In genomic region chr21:44914176-44914874, GRCh38 we compare ENCODE assay signal across 8 cellular contexts. TPM values are rescaled to one million over a fixed set of nuclear protein-coding genes. Genes with fewer than 3 reads are reported as not detected.
A peak's percentile ranks its signal among the peaks of the same experiment; 100 is the strongest.
DNase-seq lines count a peak whose midpoint lies in the region; ATAC-seq and TF ChIP-seq lines count a peak whose summit lies in the region.

No MANE protein-coding gene starts in this region.

- peaks cover 34% of the 10 kb centered on the region for H3K36me3 Mint-ChIP-seq in activated CD8-positive, alpha-beta memory T cell treated with anti-CD3 and anti-CD28 coated beads, Interleukin-2, amount 10 ng/mL, durations not matched to agents 7 days and 5 days

- H3K9me3 Mint-ChIP-seq in activated CD8-positive, alpha-beta memory T cell treated with anti-CD3 and anti-CD28 coated beads, Interleukin-2, amount 10 ng/mL, durations not matched to agents 7 days and 5 days (ENCODE audit: low read depth), result no peaks in the 10 kb centered on the region

- 54 to 82% methylated on average over 18 of the region's 18 CpGs for WGBS in sigmoid colon, 2 donors

- CTCF ChIA-PET in activated CD8-positive, alpha-beta memory T cell treated with anti-CD3 and anti-CD28 coated beads, Interleukin-2, amount 10 ng/mL, durations not matched to agents 7 days and 5 days (lab: Charles Lee), result interaction anchor here (1.3 to 11.1 kb wide), 6 partner anchors 16 to 121 kb away, joined by 3 to 185 read pairs (median 5); partner anchors contain the start of genes SLX9 and UBE2G2

- no peaks in the 10 kb centered on the region for H3K9me3 ChIP-seq in sigmoid colon

- peak; percentile 80 for DNase-seq in GM12865 (ENCODE audit: low read depth)
- peak; percentile 90 to 93 for DNase-seq in HL-60 (ENCODE audit: low read depth in 1 of 2, low spot score in 1 of 2)
- peak; percentile 93 for DNase-seq in activated CD8-positive, alpha-beta memory T cell treated with anti-CD3 and anti-CD28 coated beads, Interleukin-2, amount 10 ng/mL, durations not matched to agents 7 days and 5 days
- peak; percentile 42 for DNase-seq in mucosa of gallbladder (ENCODE audit: low spot score)
- no peak for DNase-seq in DMS 273 treated with DMSO at 0.1 percent for 48 hours (lab: John Stamatoyannopoulos, UW)
- no peak for DNase-seq in sigmoid colon
- DNase-seq in AG08396 (ENCODE audit: low spot score), result no peak
- no peak for DNase-seq in NCI-H1930 (lab: John Stamatoyannopoulos, UW)

- H3K36me3 ChIP-seq in sigmoid colon, result no peaks in the 10 kb centered on the region

- H3K4me1 Mint-ChIP-seq in activated CD8-positive, alpha-beta memory T cell treated with anti-CD3 and anti-CD28 coated beads, Interleukin-2, amount 10 ng/mL, durations not matched to agents 7 days and 5 days, result peaks cover 75% of the 10 kb centered on the region

- no peaks in the 10 kb centered on the region for H3K27me3 Mint-ChIP-seq in activated CD8-positive, alpha-beta memory T cell treated with anti-CD3 and anti-CD28 coated beads, Interleukin-2, amount 10 ng/mL, durations not matched to agents 7 days and 5 days

- no peak for TF ChIP-seq POLR2A in sigmoid colon (IDR thresholded peaks at IDR 0.05)

- H3K27me3 ChIP-seq in HL-60 (ENCODE audit: insufficient read depth, poor library complexity, severe bottlenecking) (no peaks in the 10 kb centered on the region), sigmoid colon (peaks cover 0 to 2% (median 0%) of the 10 kb centered on the region in 3 donors)

- H3K27ac ChIP-seq in HL-60 (replicated peaks) (peak overlapping the region; percentile 86), sigmoid colon (no peak overlapping the region)

- no peak for TF ChIP-seq CTCF in GM12865 (IDR thresholded peaks at IDR 0.05; ENCODE audit: insufficient read depth, low read depth, low read length, missing control alignments)
- no peak for TF ChIP-seq CTCF in HL-60 (IDR thresholded peaks at IDR 0.05; ENCODE audit: insufficient read depth, low read length)
- TF ChIP-seq CTCF in sigmoid colon (IDR thresholded peaks at IDR 0.05), result no peak

- peak; percentile 71 for ATAC-seq in activated CD8-positive, alpha-beta memory T cell treated with anti-CD3 and anti-CD28 coated beads, Interleukin-2, amount 10 ng/mL, durations not matched to agents 7 days and 5 days

- TF ChIP-seq EP300 in sigmoid colon (IDR thresholded peaks at IDR 0.05), result no peak

- H3K4me3 ChIP-seq in GM12865 (ENCODE audit: low read depth, low read length) (peak overlapping the region; percentile 39), HL-60 (replicated peaks; ENCODE audit: insufficient read depth, low read length) (peak overlapping the region; percentile 21), sigmoid colon (no peak overlapping the region)

- intact Hi-C loops in sigmoid colon (cut with DNase I), result no loop called here

- H3K4me1 ChIP-seq in sigmoid colon, result peaks cover 0 to 28% (median 25%) of the 10 kb centered on the region in 4 donors

- H3K27ac Mint-ChIP-seq in activated CD8-positive, alpha-beta memory T cell treated with anti-CD3 and anti-CD28 coated beads, Interleukin-2, amount 10 ng/mL, durations not matched to agents 7 days and 5 days, result peak overlapping the region; percentile 88

- H3K4me3 Mint-ChIP-seq in activated CD8-positive, alpha-beta memory T cell treated with anti-CD3 and anti-CD28 coated beads, Interleukin-2, amount 10 ng/mL, durations not matched to agents 7 days and 5 days, result peak overlapping the region; percentile 67

RNA-seq across cellular contexts. Expression of gene ITGB2, which starts 6.4 kb away (rescaled TPM):
- 100 to 1,000 TPM; 336 to 372 TPM for total RNA-seq in activated CD8-positive, alpha-beta memory T cell treated with anti-CD3 and anti-CD28 coated beads, Interleukin-2, amount 10 ng/mL, durations not matched to agents 7 days and 5 days
- total RNA-seq in mucosa of gallbladder (84.5 TPM), sigmoid colon (10 to 100 TPM; 14.7 to 82.0 (median 48.5) TPM)
- 100 to 1,000 TPM in 1 of 3 donors, 10 to 100 TPM in 2; 21.0 to 103 (median 60.5) TPM for polyA plus RNA-seq in sigmoid colon

RNA-seq across cellular contexts. Expression of gene SLX9, which starts 25.5 kb away (rescaled TPM):
- total RNA-seq in activated CD8-positive, alpha-beta memory T cell treated with anti-CD3 and anti-CD28 coated beads, Interleukin-2, amount 10 ng/mL, durations not matched to agents 7 days and 5 days, result 10 to 100 TPM; 56.8 to 62.9 TPM
- total RNA-seq in mucosa of gallbladder (34.6 TPM), sigmoid colon (10 to 100 TPM; 18.3 to 38.8 (median 22.0) TPM)
- polyA plus RNA-seq in sigmoid colon, result 10 to 100 TPM in 2 of 3 donors, 1 to 10 TPM in 1; 9.7 to 31.9 (median 15.0) TPM

RNA-seq across cellular contexts. Expression of gene PTTG1IP, which starts 40.8 kb away (rescaled TPM):
- 10 to 100 TPM; 46.0 to 49.9 TPM for total RNA-seq in activated CD8-positive, alpha-beta memory T cell treated with anti-CD3 and anti-CD28 coated beads, Interleukin-2, amount 10 ng/mL, durations not matched to agents 7 days and 5 days
- total RNA-seq in mucosa of gallbladder, result 295 TPM
- 100 to 1,000 TPM; 158 to 208 (median 188) TPM for total RNA-seq in sigmoid colon
- 100 to 1,000 TPM in 1 of 3 donors, 10 to 100 TPM in 2; 49.7 to 146 (median 59.5) TPM for polyA plus RNA-seq in sigmoid colon

Comparison
In these comparisons a context has a peak if more than half of its experiments do, and no peak if none do; other contexts are left out.
1. DNase-seq: peak in GM12865 (single experiment), HL-60 (2 of 2), activated CD8-positive, alpha-beta memory T cell treated with anti-CD3 and anti-CD28 coated beads, Interleukin-2, amount 10 ng/mL, durations not matched to agents 7 days and 5 days (single experiment) and mucosa of gallbladder (single experiment); none in DMS 273 treated with DMSO at 0.1 percent for 48 hours (single experiment), sigmoid colon (single experiment), AG08396 (single experiment) and NCI-H1930 (0 of 2).
2. H3K4me3 ChIP-seq: peak in GM12865 (single experiment) and HL-60 (single experiment); none in sigmoid colon (0 of 4).